In the genomic region with DNA sequence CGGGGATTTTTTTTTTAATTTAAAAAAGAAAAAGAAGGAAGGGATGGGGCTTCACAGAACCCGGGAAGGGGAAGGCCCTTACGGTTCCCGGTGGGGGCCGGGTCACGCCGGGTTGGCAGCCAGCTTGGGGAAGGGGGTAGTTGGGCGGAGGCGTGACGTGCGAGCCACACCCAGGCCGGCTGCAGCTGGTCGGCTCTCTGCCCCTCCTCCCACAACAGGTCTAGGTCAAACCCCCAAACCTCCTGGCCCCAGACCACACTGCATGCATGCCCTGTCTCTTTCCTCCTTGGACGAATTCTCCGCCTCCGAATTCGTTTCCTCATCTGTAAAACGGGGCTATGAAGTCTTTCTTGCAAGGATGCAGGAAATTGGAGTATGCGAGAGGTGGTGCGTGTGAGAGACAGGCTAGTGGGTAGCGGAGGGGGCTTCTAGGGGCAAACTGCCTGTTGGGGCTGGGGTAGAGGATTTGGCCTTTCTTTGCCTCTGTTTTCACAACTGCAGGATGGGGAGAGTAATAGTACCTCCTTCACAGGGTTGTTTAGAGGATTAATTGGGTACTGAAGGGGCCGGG, we compare ENCODE assay signal across 11 cellular contexts. TPM values are rescaled to one million over a fixed set of nuclear protein-coding genes. Genes with fewer than 3 reads are reported as not detected.
DNase-seq lines count a peak whose midpoint lies in the region; ATAC-seq and TF ChIP-seq lines count a peak whose summit lies in the region.
"Had no signal": no experiment of that assay in that cellular context is flagged by ENCODE, and none has a peak within 500 bp of the region (broad histone marks: within the 10 kb centered on the region; RNA-seq: fewer than 3 reads in every experiment).

No MANE protein-coding gene starts in this region.

- H3K27ac ChIP-seq in liver (ENCODE audit: low read depth in 1 of 2, low read length in 2 of 2) (peak overlapping the region; percentile 6 to 10), transverse colon (peak overlapping the region in 3 of 4 donors; percentile 37 to 77 (median 46))

- POLR2A ChIA-PET in activated naive CD8-positive, alpha-beta T cell treated with anti-CD3 and anti-CD28 coated beads, Interleukin-2, amount 10 ng/mL, durations not matched to agents 7 days and 5 days (lab: Charles Lee) = no interaction called here

- H3K4me3 Mint-ChIP-seq in activated T-cell treated with anti-CD3 and anti-CD28 coated beads, Interleukin-2, amount 50 U/mL, for 24 hours = peak overlapping the region; percentile 68
- peak overlapping the region; percentile 49 for H3K4me3 Mint-ChIP-seq in activated naive CD8-positive, alpha-beta T cell treated with anti-CD3 and anti-CD28 coated beads, Interleukin-2, amount 10 ng/mL, durations not matched to agents 7 days and 5 days

- H3K4me3 ChIP-seq in liver (ENCODE audit: low read depth in 1 of 3, low read length in 3 of 3) (peak overlapping the region in 1 of 3 donors; percentile 44), transverse colon (peak overlapping the region in 2 of 4 donors; percentile 37 to 52)
- H3K4me3 ChIP-seq: K562 had no signal

- H3K4me1 ChIP-seq in liver (ENCODE audit: control insufficient read depth in 4 of 4, insufficient read depth in 4 of 4, low read length in 3 of 4) = peaks cover 0 to 6% (median 2%) of the 10 kb centered on the region in 4 donors
- peaks cover 0 to 17% (median 9%) of the 10 kb centered on the region in 4 donors for H3K4me1 ChIP-seq in transverse colon

- H3K9ac ChIP-seq in liver (ENCODE audit: low read depth in 1 of 2, low read length in 2 of 2) = no peak overlapping the region

- H3K36me3 ChIP-seq in liver (ENCODE audit: control insufficient read depth in 4 of 4, insufficient read depth in 3 of 4, low read depth in 1 of 4, low read length in 3 of 4) (no peaks in the 10 kb centered on the region), transverse colon (no peaks in the 10 kb centered on the region)

- DNase-seq in activated T-cell treated with anti-CD3 and anti-CD28 coated beads, Interleukin-2, amount 50 U/mL, for 24 hours = no peak
- no peak for DNase-seq in activated T-cell treated with anti-CD3 and anti-CD28 coated beads, Interleukin-2, amount 50 U/mL, for 48 hours
- DNase-seq in activated naive CD8-positive, alpha-beta T cell treated with anti-CD3 and anti-CD28 coated beads, Interleukin-2, amount 10 ng/mL, durations not matched to agents 7 days and 5 days = no peak
- peak; percentile 55 for DNase-seq in transverse colon
- no peak for DNase-seq in NCI-H524 (lab: John Stamatoyannopoulos, UW)
- DNase-seq in glomerular visceral epithelial cell (ENCODE audit: extremely low spot score) = no peak

- TF ChIP-seq CTCF in liver (IDR thresholded peaks at IDR 0.05; ENCODE audit: low read depth, low read length, missing input control) (no peak), transverse colon (IDR thresholded peaks at IDR 0.05) (no peak)

- no peaks in the 10 kb centered on the region for H3K9me3 Mint-ChIP-seq in activated T-cell treated with anti-CD3 and anti-CD28 coated beads, Interleukin-2, amount 50 U/mL, for 24 hours
- H3K9me3 Mint-ChIP-seq in activated naive CD8-positive, alpha-beta T cell treated with anti-CD3 and anti-CD28 coated beads, Interleukin-2, amount 10 ng/mL, durations not matched to agents 7 days and 5 days = no peaks in the 10 kb centered on the region

- H3K27me3 ChIP-seq in liver (ENCODE audit: control insufficient read depth in 4 of 4, insufficient read depth in 4 of 4, low read length in 3 of 4) (peaks cover 0 to 9% (median 3%) of the 10 kb centered on the region in 4 donors), transverse colon (peaks cover 84% of the 10 kb centered on the region)

- peaks cover 15% of the 10 kb centered on the region for H3K4me1 Mint-ChIP-seq in activated T-cell treated with anti-CD3 and anti-CD28 coated beads, Interleukin-2, amount 50 U/mL, for 24 hours (ENCODE audit: low read depth)
- peaks cover 15% of the 10 kb centered on the region for H3K4me1 Mint-ChIP-seq in activated naive CD8-positive, alpha-beta T cell treated with anti-CD3 and anti-CD28 coated beads, Interleukin-2, amount 10 ng/mL, durations not matched to agents 7 days and 5 days

- H3K27me3 Mint-ChIP-seq in activated T-cell treated with anti-CD3 and anti-CD28 coated beads, Interleukin-2, amount 50 U/mL, for 24 hours = peaks cover 80% of the 10 kb centered on the region
- H3K27me3 Mint-ChIP-seq in activated naive CD8-positive, alpha-beta T cell treated with anti-CD3 and anti-CD28 coated beads, Interleukin-2, amount 10 ng/mL, durations not matched to agents 7 days and 5 days = peaks cover 76% of the 10 kb centered on the region

- H3K9me3 ChIP-seq in liver (ENCODE audit: control insufficient read depth in 4 of 4, low read length in 3 of 4) (no peaks in the 10 kb centered on the region), transverse colon (no peaks in the 10 kb centered on the region)

- TF ChIP-seq RAD21 in liver (IDR thresholded peaks at IDR 0.05) = no peak

- TF ChIP-seq POLR2A in transverse colon (IDR thresholded peaks at IDR 0.05) = no peak

- in situ Hi-C loops in transverse colon (cut with MboI; ENCODE audit: low pct_ligation_motif_present in 1 of 4, low pct_unique_long_range_greater_than_20kb in 1 of 4, low sequenced_read_pairs in 3 of 4) = no loop called here

- WGBS in liver = 19% methylated on average over 22 of the region's 22 CpGs
- WGBS in transverse colon (ENCODE audit: low coverage in 1 of 2), 2 donors = 12% methylated on average over 22 of the region's 22 CpGs; no CpG with 5 or more reads in 1 of the 2 donors

- no peak for TF ChIP-seq EP300 in transverse colon (IDR thresholded peaks at IDR 0.05; ENCODE audit: low read depth)

- H3K36me3 Mint-ChIP-seq in activated T-cell treated with anti-CD3 and anti-CD28 coated beads, Interleukin-2, amount 50 U/mL, for 24 hours (ENCODE audit: low read depth) = no peaks in the 10 kb centered on the region
- H3K36me3 Mint-ChIP-seq in activated naive CD8-positive, alpha-beta T cell treated with anti-CD3 and anti-CD28 coated beads, Interleukin-2, amount 10 ng/mL, durations not matched to agents 7 days and 5 days = no peaks in the 10 kb centered on the region

- no peak for ATAC-seq in activated naive CD8-positive, alpha-beta T cell treated with anti-CD3 and anti-CD28 coated beads, Interleukin-2, amount 10 ng/mL, durations not matched to agents 7 days and 5 days (ENCODE audit: low read depth)
- ATAC-seq in GM21786 (IDR thresholded peaks at IDR 0.05; ENCODE audit: unreplicated experiment) = no peak

- intact Hi-C loops in transverse colon (cut with DNase I; ENCODE audit: low total_unique reads) = no loop called here

- no peak overlapping the region for H3K27ac Mint-ChIP-seq in activated T-cell treated with anti-CD3 and anti-CD28 coated beads, Interleukin-2, amount 50 U/mL, for 24 hours
- H3K27ac Mint-ChIP-seq in activated naive CD8-positive, alpha-beta T cell treated with anti-CD3 and anti-CD28 coated beads, Interleukin-2, amount 10 ng/mL, durations not matched to agents 7 days and 5 days = no peak overlapping the region

TF ChIP-seq in liver, 16 proteins besides CTCF, POLR2A, EP300 and RAD21 (continues in another document):
- no peak for TF ChIP-seq RXRA (IDR thresholded peaks at IDR 0.05)
- no peak for TF ChIP-seq NR2F2 (IDR thresholded peaks at IDR 0.05)
- no peak for TF ChIP-seq FOXA2 (IDR thresholded peaks at IDR 0.05)
- no peak for TF ChIP-seq EGR1 (IDR thresholded peaks at IDR 0.05; ENCODE audit: low read depth in 2 of 2)
- no peak for TF ChIP-seq REST (IDR thresholded peaks at IDR 0.05)
- TF ChIP-seq HNF4G (IDR thresholded peaks at IDR 0.05) = no peak
- no peak for TF ChIP-seq FOXA1 (IDR thresholded peaks at IDR 0.05)
- TF ChIP-seq SP1 (IDR thresholded peaks at IDR 0.05) = no peak
- no peak for TF ChIP-seq YY1 (IDR thresholded peaks at IDR 0.05)
- no peak for TF ChIP-seq HNF4A (conservative IDR thresholded peaks at IDR 0.05)

RNA-seq across cellular contexts. Expression of gene HCK, which starts 0.8 kb away (rescaled TPM):
- total RNA-seq in activated naive CD8-positive, alpha-beta T cell treated with anti-CD3 and anti-CD28 coated beads, Interleukin-2, amount 10 ng/mL, durations not matched to agents 7 days and 5 days = under 1 TPM; 0.61 to 0.79 TPM
- total RNA-seq in liver (10 to 100 TPM; 12.8 to 20.6 TPM), transverse colon (10 to 100 TPM in 3 of 4 donors, 1 to 10 TPM in 1; 9.7 to 22.7 (median 11.7) TPM)
- 1 to 10 TPM; 1.8 to 7.7 TPM for polyA plus RNA-seq in liver
- polyA plus RNA-seq: keratinocyte had no signal

RNA-seq across cellular contexts. Expression of gene CCM2L, which starts 42.6 kb away (rescaled TPM):
- not detected for total RNA-seq in activated naive CD8-positive, alpha-beta T cell treated with anti-CD3 and anti-CD28 coated beads, Interleukin-2, amount 10 ng/mL, durations not matched to agents 7 days and 5 days
- 1 to 10 TPM; 1.3 to 2.1 TPM for total RNA-seq in liver
- 1 to 10 TPM in 1 of 2 donors, under 1 TPM in 1; 0.31 to 1.2 TPM for polyA plus RNA-seq in liver
- 1 to 10 TPM; 1.7 to 4.9 (median 3.0) TPM for total RNA-seq in transverse colon
- total RNA-seq: K562; T-helper 1 cell treated with Interleukin-12 subunit alpha and Interleukin-12 subunit beta and Interleukin-4 antibody, amounts not matched to agents 30 ng/mL and 1 ng/mL, for 36 hours had no signal
- polyA plus RNA-seq: keratinocyte had no signal

RNA-seq across cellular contexts. Expression of gene TM9SF4, which starts 56.6 kb away (rescaled TPM):
- total RNA-seq in activated naive CD8-positive, alpha-beta T cell treated with anti-CD3 and anti-CD28 coated beads, Interleukin-2, amount 10 ng/mL, durations not matched to agents 7 days and 5 days = 10 to 100 TPM; 36.9 to 39.7 TPM
- total RNA-seq in liver (10 to 100 TPM; 20.7 to 23.8 TPM), transverse colon (10 to 100 TPM; 35.5 to 44.8 (median 42.6) TPM)
- polyA plus RNA-seq in liver = 10 to 100 TPM; 15.9 to 26.2 TPM

Comparison
In these comparisons a context has a peak if more than half of its experiments do, and no peak if none do; other contexts are left out.
1. RNA of gene HCK, which starts 0.8 kb away (total RNA-seq): 12.8 to 20.6 TPM in liver and 9.7 to 22.7 TPM in transverse colon; 0.61 to 0.79 TPM in activated naive CD8-positive, alpha-beta T cell treated with anti-CD3 and anti-CD28 coated beads, Interleukin-2, amount 10 ng/mL, durations not matched to agents 7 days and 5 days; every median in the first group is over 4 times any median in the second.